Comparison of ENCODE assay signal across 13 cellular contexts in the genomic region with DNA sequence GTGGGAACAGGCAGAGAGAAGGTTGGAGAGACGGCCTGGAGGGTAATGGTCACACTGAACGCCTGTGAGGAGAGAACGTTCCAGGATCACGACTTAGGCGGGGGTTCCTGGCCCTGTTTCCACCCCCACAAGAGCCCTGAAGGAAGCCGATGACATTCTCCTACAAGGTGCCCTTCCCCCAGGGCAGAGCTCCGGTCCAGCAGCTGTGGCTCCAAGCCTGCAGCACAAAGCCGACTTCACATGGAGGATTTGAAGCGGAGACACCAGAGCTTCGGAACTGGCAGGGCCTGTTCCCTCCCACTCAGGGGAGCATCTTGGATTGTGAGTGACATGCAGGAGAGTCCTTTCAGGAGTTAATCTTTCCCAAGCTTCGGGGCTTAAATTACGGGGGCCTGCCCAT. TPM values are rescaled to one million over a fixed set of nuclear protein-coding genes. Genes with fewer than 3 reads are reported as not detected.
A peak's percentile ranks its signal among the peaks of the same experiment; 100 is the strongest.
DNase-seq lines count a peak whose midpoint lies in the region; ATAC-seq lines count a peak whose summit lies in the region.
"Had no signal": no experiment of that assay in that cellular context is flagged by ENCODE, and none has a peak within 500 bp of the region (broad histone marks: within the 10 kb centered on the region; RNA-seq: fewer than 3 reads in every experiment).

No MANE protein-coding gene starts in this region.

- no peaks in the 10 kb centered on the region for H3K4me1 Mint-ChIP-seq in activated CD4-positive, alpha-beta memory T cell treated with anti-CD3 and anti-CD28 coated beads for 36 hours (ENCODE audit: low read depth)

- H3K36me3 Mint-ChIP-seq in activated CD4-positive, alpha-beta memory T cell treated with anti-CD3 and anti-CD28 coated beads for 36 hours = no peaks in the 10 kb centered on the region

- CTCF ChIA-PET in activated CD4-positive, alpha-beta memory T cell treated with anti-CD3 and anti-CD28 coated beads for 36 hours (lab: Charles Lee) = no interaction called here

- DNase-seq in NCI-H82 (lab: John Stamatoyannopoulos, UW) (peak; percentile 36), NCI-H82 treated with DMSO at 0.1 percent for 48 hours (lab: John Stamatoyannopoulos, UW; ENCODE audit: unreplicated experiment) (no peak), ecto neural progenitor cell (ENCODE audit: low spot score) (peak; percentile 55), left kidney (ENCODE audit: low read depth, low spot score) (peak; percentile 74)
- no peak for DNase-seq in activated naive CD4-positive, alpha-beta T cell (lab: John Stamatoyannopoulos, UW)
- DNase-seq in activated CD4-positive, alpha-beta memory T cell treated with anti-CD3 and anti-CD28 coated beads for 36 hours = no peak
- DNase-seq: AML-193; Caco-2; CD4-positive, alpha-beta T cell; HCEC 1CT had no signal

- H3K9me3 Mint-ChIP-seq in activated CD4-positive, alpha-beta memory T cell treated with anti-CD3 and anti-CD28 coated beads for 36 hours = no peaks in the 10 kb centered on the region
- H3K9me3 Mint-ChIP-seq: CD4-positive, alpha-beta T cell; GM23338 had no signal

- no peak overlapping the region for H3K4me3 Mint-ChIP-seq in activated CD4-positive, alpha-beta memory T cell treated with anti-CD3 and anti-CD28 coated beads for 36 hours
- H3K4me3 Mint-ChIP-seq: CD4-positive, alpha-beta T cell; GM23338 had no signal

- POLR2A ChIA-PET in activated CD4-positive, alpha-beta memory T cell treated with anti-CD3 and anti-CD28 coated beads for 36 hours (lab: Charles Lee) = no interaction called here

- no peak overlapping the region for H3K27ac Mint-ChIP-seq in activated CD4-positive, alpha-beta memory T cell treated with anti-CD3 and anti-CD28 coated beads for 36 hours
- H3K27ac Mint-ChIP-seq: CD4-positive, alpha-beta T cell; GM23338 had no signal

- intact Hi-C loops in activated CD4-positive, alpha-beta memory T cell treated with anti-CD3 and anti-CD28 coated beads for 36 hours (cut with micrococcal nuclease) = no loop called here

- peaks cover 25% of the 10 kb centered on the region for H3K27me3 Mint-ChIP-seq in activated CD4-positive, alpha-beta memory T cell treated with anti-CD3 and anti-CD28 coated beads for 36 hours

- no peak for ATAC-seq in GM18873 (IDR thresholded peaks at IDR 0.05; ENCODE audit: low FRiP score, unreplicated experiment)
- ATAC-seq: A549, GM23338 had no signal

RNA-seq across cellular contexts. Expression of a gene that starts 5.0 kb away (rescaled TPM):
- total RNA-seq in activated CD4-positive, alpha-beta memory T cell treated with anti-CD3 and anti-CD28 coated beads for 36 hours = not detected
- total RNA-seq: CD4-positive, alpha-beta T cell had no signal

RNA-seq across cellular contexts. Expression of a gene that starts 15.6 kb away (rescaled TPM):
- 10 to 100 TPM; 18.1 to 18.4 TPM for total RNA-seq in activated CD4-positive, alpha-beta memory T cell treated with anti-CD3 and anti-CD28 coated beads for 36 hours

RNA-seq across cellular contexts. Expression of a gene that starts 28.8 kb away (rescaled TPM):
- total RNA-seq in activated CD4-positive, alpha-beta memory T cell treated with anti-CD3 and anti-CD28 coated beads for 36 hours = not detected
- total RNA-seq: CD4-positive, alpha-beta T cell had no signal

RNA-seq across cellular contexts. Expression of a gene that starts 34.6 kb away (rescaled TPM):
- not detected for total RNA-seq in activated CD4-positive, alpha-beta memory T cell treated with anti-CD3 and anti-CD28 coated beads for 36 hours
- total RNA-seq: CD4-positive, alpha-beta T cell had no signal

RNA-seq across cellular contexts. Expression of a gene that starts 35.6 kb away (rescaled TPM):
- total RNA-seq in activated CD4-positive, alpha-beta memory T cell treated with anti-CD3 and anti-CD28 coated beads for 36 hours = not detected
- total RNA-seq: Caco-2; CD4-positive, alpha-beta T cell; GM23338 had no signal

Comparison
In these comparisons a context has a peak if more than half of its experiments do, and no peak if none do; other contexts are left out.
1. DNase-seq: peak in NCI-H82 (single experiment), ecto neural progenitor cell (single experiment) and left kidney (single experiment); none in NCI-H82 treated with DMSO at 0.1 percent for 48 hours (single experiment), activated naive CD4-positive, alpha-beta T cell (0 of 4) and activated CD4-positive, alpha-beta memory T cell treated with anti-CD3 and anti-CD28 coated beads for 36 hours (single experiment).